In the genomic region with DNA sequence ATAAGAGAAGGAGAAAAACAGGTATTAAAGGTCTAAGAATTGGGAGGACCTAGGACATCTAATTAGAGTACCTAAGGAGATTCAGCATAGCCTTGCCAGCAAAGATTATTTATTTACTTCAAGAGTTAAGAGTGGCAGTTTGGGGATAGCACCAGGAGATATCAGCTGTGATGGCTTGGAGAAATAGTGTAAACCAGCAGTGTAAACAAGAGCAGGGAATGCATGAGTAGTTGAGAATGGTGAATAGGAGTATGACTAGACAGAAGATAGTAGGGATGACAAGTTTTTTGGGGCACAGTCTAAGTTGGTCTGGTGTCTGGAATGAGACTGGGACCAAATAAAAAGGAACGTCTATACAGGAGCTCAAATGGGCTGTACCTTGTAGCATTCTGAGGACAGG, we compare ENCODE assay signal across 6 cellular contexts. TPM values are rescaled to one million over a fixed set of nuclear protein-coding genes. Genes with fewer than 3 reads are reported as not detected.
"Had no signal": no experiment of that assay in that cellular context is flagged by ENCODE, and none has a peak within 500 bp of the region (broad histone marks: within the 10 kb centered on the region; RNA-seq: fewer than 3 reads in every experiment).

No MANE protein-coding gene starts in this region.

RNA-seq across cellular contexts. Expression of a gene that starts 21.0 kb away (rescaled TPM):
- total RNA-seq: lung microvascular endothelial cell had no signal
- polyA plus RNA-seq: naive thymus-derived CD4-positive, alpha-beta T cell had no signal

RNA-seq across cellular contexts. Expression of a gene that starts 36.9 kb away (rescaled TPM):
- total RNA-seq: kidney epithelial cell, lung microvascular endothelial cell, mammary epithelial cell, myocyte had no signal
- polyA plus RNA-seq: immature natural killer cell, mammary epithelial cell had no signal
